Comparison of ENCODE assay signal across 8 cellular contexts in the genomic region with DNA sequence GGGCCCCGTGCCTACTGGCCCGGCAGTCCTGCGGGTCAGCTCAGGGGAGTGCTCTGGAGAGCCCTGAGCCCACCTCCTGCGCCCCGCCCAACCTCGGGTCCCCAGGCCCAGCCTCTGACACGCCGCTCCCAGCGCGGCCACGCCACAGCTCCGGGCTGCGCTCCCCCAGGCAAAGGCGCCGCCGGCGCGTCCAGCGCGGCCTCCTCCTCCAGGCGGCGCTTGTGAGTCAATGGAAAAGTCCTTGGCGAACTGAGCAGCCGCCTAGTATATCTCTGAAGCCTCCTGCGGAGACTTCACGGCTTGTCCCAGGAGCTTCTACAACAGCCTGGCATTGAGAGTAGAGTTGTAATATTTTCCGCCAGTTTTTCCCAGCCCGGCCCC. TPM values are rescaled to one million over a fixed set of nuclear protein-coding genes. Genes with fewer than 3 reads are reported as not detected.
DNase-seq lines count a peak whose midpoint lies in the region; ATAC-seq and TF ChIP-seq lines count a peak whose summit lies in the region.

No MANE protein-coding gene starts in this region.

- peak; percentile 65 for TF ChIP-seq CTCF in fibroblast of mammary gland (conservative IDR thresholded peaks at IDR 0.05; ENCODE audit: control insufficient read depth, insufficient read depth, low read depth, low read length)

- intact Hi-C loops in naive thymus-derived CD4-positive, alpha-beta T cell (cut with micrococcal nuclease), result loop anchor here (1.0 kb wide), 3 partner anchors 29 to 352 kb away; a partner anchor contains a TSS

- CTCF ChIA-PET in naive thymus-derived CD4-positive, alpha-beta T cell (lab: Charles Lee), result interaction anchor here (1.4 kb wide), 1 partner anchor 353 kb away, joined by 3 read pairs; no protein-coding TSS in a partner anchor

- no peaks in the 10 kb centered on the region for H3K9me3 ChIP-seq in naive thymus-derived CD4-positive, alpha-beta T cell (ENCODE audit: control insufficient read depth in 2 of 3, low read length in 3 of 3)

- peak overlapping the region; percentile 31 for H3K4me3 ChIP-seq in fibroblast of mammary gland (ENCODE audit: control insufficient read depth, low read depth, low read length)
- H3K4me3 ChIP-seq in naive thymus-derived CD4-positive, alpha-beta T cell (ENCODE audit: low read length), result peak overlapping the region; percentile 59

- no peaks in the 10 kb centered on the region for H3K36me3 ChIP-seq in naive thymus-derived CD4-positive, alpha-beta T cell (ENCODE audit: control insufficient read depth in 2 of 3, insufficient read depth in 3 of 3, low read length in 3 of 3)

- H3K27ac Mint-ChIP-seq in activated T-cell treated with anti-CD3 and anti-CD28 coated beads, Interleukin-2, amount 50 U/mL, for 72 hours, result no peak overlapping the region
- no peak overlapping the region for H3K27ac Mint-ChIP-seq in naive thymus-derived CD4-positive, alpha-beta T cell

- DNase-seq in C1 segment of cervical spinal cord (lab: John Stamatoyannopoulos, UW), result peak in 9 of 14 donors; percentile 5 to 64 (median 25)
- peak; percentile 14 for DNase-seq in NCI-H526 treated with DMSO at 0.1 percent for 48 hours (lab: John Stamatoyannopoulos, UW)
- DNase-seq in activated T-cell treated with anti-CD3 and anti-CD28 coated beads, Interleukin-2, amount 50 U/mL, for 72 hours, result peak; percentile 77 to 83
- DNase-seq in fibroblast of mammary gland (ENCODE audit: low read depth), result peak; percentile 72
- DNase-seq in naive thymus-derived CD4-positive, alpha-beta T cell, result peak; percentile 8 to 79 (median 51)
- peak; percentile 64 for DNase-seq in stimulated activated CD8-positive, alpha-beta memory T cell treated with anti-CD3 and anti-CD28 coated beads, Interleukin-7, amount 100 ng/mL, for 24 hours (ENCODE audit: low read depth)

- no peaks in the 10 kb centered on the region for H3K9me3 Mint-ChIP-seq in activated T-cell treated with anti-CD3 and anti-CD28 coated beads, Interleukin-2, amount 50 U/mL, for 72 hours
- H3K9me3 Mint-ChIP-seq in naive thymus-derived CD4-positive, alpha-beta T cell, result peaks cover 0 to 2% (median 0%) of the 10 kb centered on the region in 11 donors

- peaks cover 0 to 10% of the 10 kb centered on the region in 2 donors for H3K27me3 ChIP-seq in naive thymus-derived CD4-positive, alpha-beta T cell (ENCODE audit: control insufficient read depth in 2 of 2, insufficient read depth in 2 of 2, low read length in 2 of 2)

- H3K4me1 ChIP-seq in naive thymus-derived CD4-positive, alpha-beta T cell (ENCODE audit: control insufficient read depth in 2 of 2, insufficient read depth in 2 of 2, low read length in 2 of 2), result peaks cover 0 to 6% of the 10 kb centered on the region in 2 donors

- H3K4me3 Mint-ChIP-seq in activated T-cell treated with anti-CD3 and anti-CD28 coated beads, Interleukin-2, amount 50 U/mL, for 72 hours, result peak overlapping the region; percentile 88 to 91
- H3K4me3 Mint-ChIP-seq in naive thymus-derived CD4-positive, alpha-beta T cell, result peak overlapping the region; percentile 70 to 89 (median 83)

- H3K4me1 Mint-ChIP-seq in activated T-cell treated with anti-CD3 and anti-CD28 coated beads, Interleukin-2, amount 50 U/mL, for 72 hours (ENCODE audit: low read depth), result peaks cover 6% of the 10 kb centered on the region
- peaks cover 0 to 8% (median 4%) of the 10 kb centered on the region in 7 donors for H3K4me1 Mint-ChIP-seq in naive thymus-derived CD4-positive, alpha-beta T cell

- no peak overlapping the region for H3K27ac ChIP-seq in naive thymus-derived CD4-positive, alpha-beta T cell (ENCODE audit: low read depth, low read length)

- ATAC-seq in GM21723 (IDR thresholded peaks at IDR 0.05; ENCODE audit: unreplicated experiment) (peak; percentile 53), GM19455 (IDR thresholded peaks at IDR 0.05; ENCODE audit: unreplicated experiment) (no peak)
- ATAC-seq in activated T-cell treated with anti-CD3 and anti-CD28 coated beads, Interleukin-2, amount 50 U/mL, for 72 hours (replicated peaks in 1 of 2), result peak; percentile 78 to 82
- ATAC-seq in naive thymus-derived CD4-positive, alpha-beta T cell, result peak; percentile 75

- H3K36me3 Mint-ChIP-seq in activated T-cell treated with anti-CD3 and anti-CD28 coated beads, Interleukin-2, amount 50 U/mL, for 72 hours (ENCODE audit: insufficient read depth in 2 of 2), result no peaks in the 10 kb centered on the region
- peaks cover 0 to 5% (median 0%) of the 10 kb centered on the region in 5 donors for H3K36me3 Mint-ChIP-seq in naive thymus-derived CD4-positive, alpha-beta T cell

- peaks cover 35% of the 10 kb centered on the region for H3K27me3 Mint-ChIP-seq in activated T-cell treated with anti-CD3 and anti-CD28 coated beads, Interleukin-2, amount 50 U/mL, for 72 hours (ENCODE audit: low read depth)
- peaks cover 59 to 71% (median 67%) of the 10 kb centered on the region in 5 donors for H3K27me3 Mint-ChIP-seq in naive thymus-derived CD4-positive, alpha-beta T cell

- POLR2A ChIA-PET in naive thymus-derived CD4-positive, alpha-beta T cell (lab: Charles Lee), result no interaction called here

RNA-seq across cellular contexts. Expression of a gene that starts 29.5 kb away (rescaled TPM):
- 10 to 100 TPM; 14.3 to 14.5 TPM for total RNA-seq in activated T-cell treated with anti-CD3 and anti-CD28 coated beads, Interleukin-2, amount 50 U/mL, for 72 hours
- total RNA-seq in naive thymus-derived CD4-positive, alpha-beta T cell, result 10 to 100 TPM in 4 of 5 experiments, 1 to 10 TPM in 1; 9.7 to 20.0 (median 16.9) TPM
- 10 to 100 TPM; 12.0 to 20.7 TPM for polyA plus RNA-seq in naive thymus-derived CD4-positive, alpha-beta T cell

Comparison
In these comparisons a context has a peak if more than half of its experiments do, and no peak if none do; other contexts are left out.
1. DNase-seq: peak in every context shown above with its lines; median percentile 80 in activated T-cell treated with anti-CD3 and anti-CD28 coated beads, Interleukin-2, amount 50 U/mL, for 72 hours; 72 in fibroblast of mammary gland; 64 in stimulated activated CD8-positive, alpha-beta memory T cell treated with anti-CD3 and anti-CD28 coated beads, Interleukin-7, amount 100 ng/mL, for 24 hours; 51 in naive thymus-derived CD4-positive, alpha-beta T cell; 25 in C1 segment of cervical spinal cord; 14 in NCI-H526 treated with DMSO at 0.1 percent for 48 hours.